In genomic region chr5:55624841-55625602, GRCh38 we compare ENCODE assay signal across 1 cellular context.
TF ChIP-seq lines count a peak whose summit lies in the region.

No MANE protein-coding gene starts in this region.

TF ChIP-seq in GM23338, 12 proteins besides CTCF, POLR2A, EP300 and RAD21 (continued from another document):
- TF ChIP-seq ZNF462 (CRISPR knock-in tag; IDR thresholded peaks at IDR 0.05) (no peak), ZNF331 (CRISPR knock-in tag; IDR thresholded peaks at IDR 0.05; ENCODE audit: low read depth) (no peak), EZH2phosphoT487 (IDR thresholded peaks at IDR 0.05; ENCODE audit: unreplicated experiment) (no peak), POLR2AphosphoS5 (IDR thresholded peaks at IDR 0.05; ENCODE audit: low read depth) (no peak), STAT1 (IDR thresholded peaks at IDR 0.05; ENCODE audit: unreplicated experiment) (no peak), CREB1 (CRISPR knock-in tag; IDR thresholded peaks at IDR 0.05; ENCODE audit: low read depth) (no peak), ZNF114 (CRISPR knock-in tag; IDR thresholded peaks at IDR 0.05) (no peak)
